1 cellular context compared by ENCODE assay signal in genomic region chr6:155782320-155782730, GRCh38.
TF ChIP-seq lines count a peak whose summit lies in the region.

No MANE protein-coding gene starts in this region.

TF ChIP-seq in SK-N-SH, 30 proteins besides CTCF, POLR2A, EP300 and RAD21 (continued from another document):
- TF ChIP-seq USF2 (IDR thresholded peaks at IDR 0.05; ENCODE audit: borderline replicate concordance, low read depth, low read length) (no peak), RFX5 (IDR thresholded peaks at IDR 0.05; ENCODE audit: low read length) (no peak), RXRA (IDR thresholded peaks at IDR 0.05; ENCODE audit: borderline replicate concordance, low read depth) (peak; percentile 67; the same call in 1 of the 2 replicates), ELF1 (IDR thresholded peaks at IDR 0.05) (peak; percentile 35; the same call in 1 of the 2 replicates), TEAD4 (IDR thresholded peaks at IDR 0.05; ENCODE audit: borderline replicate concordance, insufficient read depth) (peak; percentile 68; the same call in 1 of the 2 replicates), MAX (IDR thresholded peaks at IDR 0.05; ENCODE audit: low read depth) (0 out of 2 replicates have a peak, but pooled peaks have one; percentile 41), IRF3 (IDR thresholded peaks at IDR 0.05; ENCODE audit: low read depth, low read length) (no peak)
TF ChIP-seq in SK-N-SH: peak in this region for 14.
